33 cellular contexts compared by ENCODE assay signal in genomic region chr2:98324181-98324580, GRCh38. TPM values are rescaled to one million over a fixed set of nuclear protein-coding genes. Genes with fewer than 3 reads are reported as not detected.
DNase-seq lines count a peak whose midpoint lies in the region; ATAC-seq, FAIRE-seq and TF ChIP-seq lines count a peak whose summit lies in the region.
"Had no signal": no experiment of that assay in that cellular context is flagged by ENCODE, and none has a peak within 500 bp of the region (broad histone marks: within the 10 kb centered on the region; RNA-seq: fewer than 3 reads in every experiment).

No MANE protein-coding gene starts in this region.

- H3K79me2 ChIP-seq in astrocyte (ENCODE audit: insufficient read depth, low read length) = no peaks in the 10 kb centered on the region

- no peaks in the 10 kb centered on the region for H3K36me3 ChIP-seq in astrocyte (ENCODE audit: insufficient read depth, low read length)
- H3K36me3 ChIP-seq in effector memory CD4-positive, alpha-beta T cell (ENCODE audit: control insufficient read depth, insufficient read depth, low read length) = no peaks in the 10 kb centered on the region
- H3K36me3 ChIP-seq: colonic mucosa, gastroesophageal sphincter, lower lobe of right lung, prostate gland, sigmoid colon, SJSA1, transverse colon had no signal

- H3K9ac ChIP-seq in astrocyte (ENCODE audit: low read length) = no peak overlapping the region

- H3K4me1 ChIP-seq in astrocyte (ENCODE audit: insufficient read depth, low read length) = no peaks in the 10 kb centered on the region
- no peaks in the 10 kb centered on the region for H3K4me1 ChIP-seq in effector memory CD4-positive, alpha-beta T cell (ENCODE audit: control insufficient read depth, insufficient read depth, low read length, poor library complexity, severe bottlenecking)
- H3K4me1 ChIP-seq: colonic mucosa, gastroesophageal sphincter, lower lobe of right lung, prostate gland, sigmoid colon, SJSA1, transverse colon had no signal

- H3K4me3 Mint-ChIP-seq in astrocyte (ENCODE audit: unreplicated experiment) (no peak overlapping the region), chondrocyte (ENCODE audit: unreplicated experiment) (no peak overlapping the region)
- H3K4me3 Mint-ChIP-seq: activated CD4-positive, alpha-beta T cell treated with anti-CD3 and anti-CD28 coated beads, Interleukin-2, amount 10 ng/mL, durations not matched to agents 24 days and 14 days; effector memory CD8-positive, alpha-beta T cell; naive thymus-derived CD8-positive, alpha-beta T cell had no signal

- no peak for FAIRE-seq in astrocyte (lab: Jason Lieb, UNC)

- H3K27ac ChIP-seq in astrocyte (ENCODE audit: low read depth, low read length) = no peak overlapping the region
- no peak overlapping the region for H3K27ac ChIP-seq in effector memory CD4-positive, alpha-beta T cell (ENCODE audit: insufficient read depth, low read length, poor library complexity, severe bottlenecking)
- H3K27ac ChIP-seq: 22Rv1, C4-2B, colonic mucosa, gastroesophageal sphincter, HL-60, lower lobe of right lung, prostate gland, sigmoid colon, SJSA1, transverse colon had no signal

- no peaks in the 10 kb centered on the region for H3K27me3 ChIP-seq in astrocyte (ENCODE audit: insufficient read depth, low read length)
- no peaks in the 10 kb centered on the region for H3K27me3 ChIP-seq in effector memory CD4-positive, alpha-beta T cell (replicated peaks; ENCODE audit: control insufficient read depth, insufficient read depth, low read length, poor library complexity, severe bottlenecking)
- H3K27me3 ChIP-seq: colonic mucosa, gastroesophageal sphincter, sigmoid colon, SJSA1, transverse colon had no signal

- no peaks in the 10 kb centered on the region for H3K27me3 Mint-ChIP-seq in astrocyte (ENCODE audit: low read depth, unreplicated experiment)
- no peaks in the 10 kb centered on the region for H3K27me3 Mint-ChIP-seq in chondrocyte (ENCODE audit: low read depth)

- H3K9me3 Mint-ChIP-seq in astrocyte (ENCODE audit: unreplicated experiment) = peaks cover 24% of the 10 kb centered on the region
- H3K9me3 Mint-ChIP-seq in chondrocyte (ENCODE audit: low read depth) = peaks cover 46% of the 10 kb centered on the region

- H3K9me3 ChIP-seq in astrocyte (ENCODE audit: insufficient read depth, low read depth, low read length) = peaks cover 8% of the 10 kb centered on the region
- H3K9me3 ChIP-seq in effector memory CD4-positive, alpha-beta T cell (ENCODE audit: control insufficient read depth, low read length) = no peaks in the 10 kb centered on the region
- H3K9me3 ChIP-seq: colonic mucosa, prostate gland had no signal

- no peak for ATAC-seq in HG02678 (IDR thresholded peaks at IDR 0.05; ENCODE audit: unreplicated experiment)
- ATAC-seq: activated naive CD4-positive, alpha-beta T cell treated with anti-CD3 and anti-CD28 coated beads, Interleukin-2, amount 50 U/mL, for 72 hours; effector memory CD8-positive, alpha-beta T cell; gastroesophageal sphincter; lower lobe of right lung; naive thymus-derived CD8-positive, alpha-beta T cell had no signal

- no peak for TF ChIP-seq CTCF in astrocyte (IDR thresholded peaks at IDR 0.05; ENCODE audit: insufficient read depth, low read depth, low read length)
- no peak for TF ChIP-seq CTCF in fibroblast of villous mesenchyme (IDR thresholded peaks at IDR 0.05; ENCODE audit: insufficient read depth, low read depth, low read length)
- TF ChIP-seq CTCF in chondrocyte (IDR thresholded peaks at IDR 0.05) = no peak

- H2AFZ ChIP-seq in astrocyte (ENCODE audit: low read depth, low read length) = no peak overlapping the region

- no peak overlapping the region for H3K4me2 ChIP-seq in astrocyte (ENCODE audit: low read length)

- H3K4me1 Mint-ChIP-seq in astrocyte (ENCODE audit: low read depth, unreplicated experiment) (no peaks in the 10 kb centered on the region), chondrocyte (ENCODE audit: low read depth) (peaks cover 3% of the 10 kb centered on the region)
- H3K4me1 Mint-ChIP-seq: activated CD4-positive, alpha-beta T cell treated with anti-CD3 and anti-CD28 coated beads, Interleukin-2, amount 10 ng/mL, durations not matched to agents 24 days and 14 days; naive thymus-derived CD8-positive, alpha-beta T cell had no signal

- DNase-seq in A172 (ENCODE audit: low spot score) (peak; percentile 22), HT1080 (ENCODE audit: low read depth) (peak; percentile 55), astrocyte (ENCODE audit: low read depth) (peak; percentile 40), fibroblast of villous mesenchyme (ENCODE audit: low read depth) (peak; percentile 44), chondrocyte (ENCODE audit: low spot score) (no peak), putamen (ENCODE audit: low spot score) (no peak)
- DNase-seq in effector memory CD4-positive, alpha-beta T cell = no peak
- DNase-seq: activated CD4-positive, alpha-beta T cell treated with anti-CD3 and anti-CD28 coated beads, Interleukin-2, amount 10 ng/mL, durations not matched to agents 24 days and 14 days; activated effector memory CD4-positive, alpha-beta T cell treated with Interleukin-2 at 50 U/mL for 16 hours; colonic mucosa; DND-41; effector memory CD8-positive, alpha-beta T cell; lower lobe of right lung; naive thymus-derived CD8-positive, alpha-beta T cell; NCI-H1048; NCI-H1694; NCI-H446 treated with DMSO at 0.1 percent for 48 hours; nucleus accumbens; RPMI8226; sigmoid colon; stimulated activated CD4-positive, alpha-beta T cell treated with anti-CD3 and anti-CD28 coated beads, Interleukin-4, amount 100 ng/mL, for 1 hour; transverse colon had no signal

- H3K27ac Mint-ChIP-seq in astrocyte (ENCODE audit: unreplicated experiment) = no peak overlapping the region
- no peak overlapping the region for H3K27ac Mint-ChIP-seq in chondrocyte (ENCODE audit: unreplicated experiment)
- H3K27ac Mint-ChIP-seq: activated CD4-positive, alpha-beta T cell treated with anti-CD3 and anti-CD28 coated beads, Interleukin-2, amount 10 ng/mL, durations not matched to agents 24 days and 14 days; activated naive CD4-positive, alpha-beta T cell treated with anti-CD3 and anti-CD28 coated beads, Interleukin-2, amount 50 U/mL, for 72 hours; effector memory CD8-positive, alpha-beta T cell; naive thymus-derived CD8-positive, alpha-beta T cell had no signal

- no peaks in the 10 kb centered on the region for H4K20me1 ChIP-seq in astrocyte (ENCODE audit: insufficient read depth, low read length)

- H3K4me3 ChIP-seq in astrocyte (ENCODE audit: insufficient read depth, low read depth, low read length) (no peak overlapping the region), fibroblast of villous mesenchyme (ENCODE audit: low read depth, low read length) (no peak overlapping the region)
- no peak overlapping the region for H3K4me3 ChIP-seq in effector memory CD4-positive, alpha-beta T cell (ENCODE audit: insufficient read depth, low read depth, low read length, poor library complexity, severe bottlenecking)
- H3K4me3 ChIP-seq: colonic mucosa, gastroesophageal sphincter, lower lobe of right lung, prostate gland, sigmoid colon, SJSA1, transverse colon had no signal

- H3K36me3 Mint-ChIP-seq in astrocyte (ENCODE audit: low read depth, unreplicated experiment) (peaks cover 6% of the 10 kb centered on the region), chondrocyte (ENCODE audit: low read depth) (peaks cover 9% of the 10 kb centered on the region)

RNA-seq across cellular contexts. Expression of gene CNGA3, which starts 22.1 kb away (rescaled TPM):
- not detected in 2 replicates for total RNA-seq in A172 (2014; rRNA removed; shearing (Covaris generic))
- not detected in 2 replicates for total RNA-seq in HT1080 (2014; rRNA removed; shearing (Covaris generic))
- not detected in 2 replicates for polyA plus RNA-seq in HT1080 (2015; cell fraction: cytosol; rRNA removed)
- polyA plus RNA-seq in HT1080 (2015; cell fraction: nucleus; rRNA removed) = not detected in 2 replicates
- total RNA-seq in astrocyte (not detected in 2 replicates), fibroblast of villous mesenchyme (not detected in 2 replicates), chondrocyte (not detected in 3 replicates)
- total RNA-seq: activated CD4-positive, alpha-beta T cell treated with anti-CD3 and anti-CD28 coated beads, Interleukin-2, amount 10 ng/mL, durations not matched to agents 24 days and 14 days; activated CD8-positive, alpha-beta memory T cell treated with anti-CD3 and anti-CD28 coated beads for 36 hours; activated naive CD4-positive, alpha-beta T cell treated with anti-CD3 and anti-CD28 coated beads, Interleukin-2, amount 50 U/mL, for 72 hours; epithelial cell of proximal tubule; H4; naive thymus-derived CD8-positive, alpha-beta T cell; SJSA1 had no signal
- polyA plus RNA-seq: naive thymus-derived CD8-positive, alpha-beta T cell had no signal

Comparison
In these comparisons a context has a peak if more than half of its experiments do, and no peak if none do; other contexts are left out.
1. DNase-seq: peak in A172 (single experiment), HT1080 (single experiment), astrocyte (single experiment) and fibroblast of villous mesenchyme (single experiment); none in chondrocyte (single experiment), putamen (single experiment) and effector memory CD4-positive, alpha-beta T cell (0 of 3).